In genomic region chrX:103107227-103107737, GRCh38 we compare ENCODE assay signal across 4 cellular contexts. TPM values are rescaled to one million over a fixed set of nuclear protein-coding genes. Genes with fewer than 3 reads are reported as not detected.
"Had no signal": no experiment of that assay in that cellular context is flagged by ENCODE, and none has a peak within 500 bp of the region (broad histone marks: within the 10 kb centered on the region; RNA-seq: fewer than 3 reads in every experiment).

No MANE protein-coding gene starts in this region.

RNA-seq across cellular contexts. Expression of gene NXF3, which starts 14.3 kb away (rescaled TPM):
- total RNA-seq: hepatocyte, kidney epithelial cell, lung microvascular endothelial cell, mesothelial cell of epicardium had no signal

RNA-seq across cellular contexts. Expression of gene BEX1, which starts 43.3 kb away (rescaled TPM):
- total RNA-seq: lung microvascular endothelial cell had no signal
